8 cellular contexts compared by ENCODE assay signal in the genomic region with DNA sequence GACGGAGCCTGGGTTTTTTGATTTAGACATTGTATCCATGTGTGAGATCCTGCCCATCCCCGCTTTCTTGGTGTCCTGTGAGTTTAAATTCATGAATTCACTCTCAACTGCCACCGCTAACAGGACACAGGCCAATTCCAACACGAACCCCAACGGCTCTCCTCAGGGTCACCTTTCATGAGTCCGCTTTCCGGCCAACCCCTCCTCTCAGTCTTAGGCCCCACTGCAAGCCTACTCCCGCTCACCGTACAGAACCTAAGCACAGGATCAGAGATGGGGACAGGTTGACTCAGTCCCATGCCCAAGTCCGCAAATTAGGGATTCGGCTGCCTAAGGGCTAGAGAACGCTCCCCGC. TPM values are rescaled to one million over a fixed set of nuclear protein-coding genes. Genes with fewer than 3 reads are reported as not detected.
DNase-seq lines count a peak whose midpoint lies in the region; ATAC-seq, FAIRE-seq and TF ChIP-seq lines count a peak whose summit lies in the region.

No MANE protein-coding gene starts in this region.

- H3K9me3 ChIP-seq in small intestine (ENCODE audit: control insufficient read depth, low read depth): no peaks in the 10 kb centered on the region

- DNase-seq in RWPE1 (ENCODE audit: low spot score) (no peak), foreskin fibroblast (no peak), small intestine (no peak), occipital lobe (lab: John Stamatoyannopoulos, UW) (no peak), NAMALWA (ENCODE audit: low spot score) (no peak), CD1c-positive myeloid dendritic cell (ENCODE audit: extremely low spot score) (no peak), hippocampal formation (lab: John Stamatoyannopoulos, UW) (no peak)

- peak overlapping the region; percentile 70 to 88 for H3K4me3 ChIP-seq in foreskin fibroblast (ENCODE audit: low read depth in 1 of 2, low read length in 2 of 2)
- H3K4me3 ChIP-seq in small intestine (ENCODE audit: low read depth in 1 of 2, low read length in 2 of 2): peak overlapping the region; percentile 76 to 80

- no peak for FAIRE-seq in small intestine (lab: Jason Lieb, UNC)

- CTCF ChIA-PET in RWPE1 (lab: Yijun Ruan, JAX): interaction anchor here (0.6 kb wide), 1 partner anchor 155 kb away, joined by 8 read pairs; no protein-coding TSS in a partner anchor

- 6 to 14% (median 12%) methylated on average over 13 of the region's 13 CpGs for WGBS in small intestine, 3 donors

- no peaks in the 10 kb centered on the region for H3K27me3 ChIP-seq in small intestine (ENCODE audit: control insufficient read depth in 2 of 2, insufficient read depth in 2 of 2, low read length in 2 of 2)

- H3K4me1 ChIP-seq in small intestine (ENCODE audit: control insufficient read depth in 2 of 2, insufficient read depth in 1 of 2, low read depth in 1 of 2, low read length in 1 of 2): peaks cover 0 to 2% of the 10 kb centered on the region in 2 donors

- no peaks in the 10 kb centered on the region for H3K36me3 ChIP-seq in small intestine (ENCODE audit: control insufficient read depth in 2 of 2, insufficient read depth in 2 of 2, low read length in 2 of 2)

- peak overlapping the region; percentile 67 for H3K27ac ChIP-seq in RWPE1
- H3K27ac ChIP-seq in small intestine (ENCODE audit: low read depth in 1 of 2, low read length in 1 of 2): peak overlapping the region in 1 of 2 donors; percentile 13

- ATAC-seq in GM21717 (IDR thresholded peaks at IDR 0.05; ENCODE audit: unreplicated experiment): peak; percentile 23

- TF ChIP-seq CTCF in RWPE1 (conservative IDR thresholded peaks at IDR 0.05; ENCODE audit: low read depth) (no peak), foreskin fibroblast (IDR thresholded peaks at IDR 0.05; ENCODE audit: low read depth, low read length) (no peak)

- POLR2A ChIA-PET in RWPE1 (lab: Yijun Ruan, JAX; ENCODE audit: low non-redundant PET): interaction anchor here (0.6 kb wide), 2 partner anchors 34 to 87 kb away, joined by 3 to 6 read pairs; no protein-coding TSS in a partner anchor

RNA-seq across cellular contexts. Expression of a gene that starts 0.2 kb away (rescaled TPM):
- polyA plus RNA-seq in small intestine: 100 to 1,000 TPM; 239 to 852 (median 488) TPM
- 72.7 TPM for total RNA-seq in occipital lobe

RNA-seq across cellular contexts. Expression of a gene that starts 5.3 kb away (rescaled TPM):
- polyA plus RNA-seq in small intestine: 100 to 1,000 TPM in 2 of 3 donors, 10 to 100 TPM in 1; 67.4 to 255 (median 219) TPM
- total RNA-seq in occipital lobe: 6.6 TPM
